ENCODE assay signal across 8 cellular contexts in genomic region chr1:208242829-208243521, GRCh38. TPM values are rescaled to one million over a fixed set of nuclear protein-coding genes. Genes with fewer than 3 reads are reported as not detected.
A peak's percentile ranks its signal among the peaks of the same experiment; 100 is the strongest.
DNase-seq lines count a peak whose midpoint lies in the region; ATAC-seq and TF ChIP-seq lines count a peak whose summit lies in the region.

No MANE protein-coding gene starts in this region.

- peak overlapping the region; percentile 73 for H3K4me2 ChIP-seq in osteoblast (ENCODE audit: insufficient read depth, low read length)

- peaks cover 10% of the 10 kb centered on the region for H4K20me1 ChIP-seq in osteoblast (ENCODE audit: insufficient read depth, low read length)

- TF ChIP-seq CTCF in 22Rv1 (IDR thresholded peaks at IDR 0.05) (peak; percentile 62), WI38 (IDR thresholded peaks at IDR 0.05; ENCODE audit: low read depth, low read length) (no peak), foreskin keratinocyte (conservative IDR thresholded peaks at IDR 0.05) (peak; percentile 70), osteoblast (IDR thresholded peaks at IDR 0.05; ENCODE audit: extremely low read depth, low read depth, low read length) (no peak)

- DNase-seq in GDM1 (lab: John Stamatoyannopoulos, UW) (peak; percentile 18), foreskin keratinocyte (no peak), osteoblast (ENCODE audit: insufficient read length, low spot score, missing footprints) (no peak)
- DNase-seq in stimulated activated naive CD4-positive, alpha-beta T cell treated with Interleukin-2 at 50 U/mL for 16 hours (lab: John Stamatoyannopoulos, UW), result no peak

- no peaks in the 10 kb centered on the region for H3K36me3 ChIP-seq in osteoblast (ENCODE audit: insufficient read depth, low read length)

- H2AFZ ChIP-seq in osteoblast (ENCODE audit: low read length), result peak overlapping the region; percentile 84

- H3K27ac ChIP-seq in 22Rv1, result peak overlapping the region; percentile 82
- H3K27ac ChIP-seq in foreskin keratinocyte, result peak overlapping the region; percentile 51
- no peak overlapping the region for H3K27ac ChIP-seq in osteoblast (ENCODE audit: low read depth, low read length)

- H3K4me3 ChIP-seq in WI38 (ENCODE audit: low read depth, low read length) (peak overlapping the region; percentile 61), osteoblast (ENCODE audit: insufficient read depth, low read length) (peak overlapping the region; percentile 84)

- ATAC-seq in foreskin keratinocyte (peak; percentile 39), HG02763 (IDR thresholded peaks at IDR 0.05; ENCODE audit: unreplicated experiment) (no peak), GM18517 (IDR thresholded peaks at IDR 0.05; ENCODE audit: unreplicated experiment) (no peak)

- H3K9me3 ChIP-seq in osteoblast (ENCODE audit: low read depth, low read length), result no peaks in the 10 kb centered on the region

- H3K79me2 ChIP-seq in osteoblast (ENCODE audit: insufficient read depth, low read length), result peaks cover 20% of the 10 kb centered on the region

- no peaks in the 10 kb centered on the region for H3K27me3 ChIP-seq in foreskin keratinocyte
- H3K27me3 ChIP-seq in osteoblast (ENCODE audit: insufficient read depth, low read length), result peaks cover under 1% of the 10 kb centered on the region

- H3K4me1 ChIP-seq in foreskin keratinocyte (peaks cover 13% of the 10 kb centered on the region), osteoblast (ENCODE audit: insufficient read depth, low read length) (peaks cover 10% of the 10 kb centered on the region)

RNA-seq across cellular contexts. Expression of gene PLXNA2, which starts 1.2 kb away (rescaled TPM):
- 18.9 and 20.6 TPM in 2 replicates for total RNA-seq in foreskin keratinocyte
- polyA plus RNA-seq in foreskin keratinocyte, result 6.7 and 8.2 TPM in 2 replicates
- total RNA-seq in osteoblast, result 2.7 and 3.3 TPM in 2 replicates

Comparison
In these comparisons a context has a peak if more than half of its experiments do, and no peak if none do; other contexts are left out.
1. CTCF ChIP-seq: peak in 22Rv1 (single experiment) and foreskin keratinocyte (single experiment); none in WI38 (single experiment) and osteoblast (single experiment).